ENCODE assay signal across 1 cellular context in genomic region chr19:38831142-38831605, GRCh38.
TF ChIP-seq lines count a peak whose summit lies in the region.

No MANE protein-coding gene starts in this region.

TF ChIP-seq in GM23338, 12 proteins besides CTCF, POLR2A, EP300 and RAD21 (continued from another document):
- TF ChIP-seq ZNF462 (CRISPR knock-in tag; IDR thresholded peaks at IDR 0.05) (no peak), POLR2AphosphoS5 (IDR thresholded peaks at IDR 0.05; ENCODE audit: low read depth) (no peak), REST (IDR thresholded peaks at IDR 0.05; ENCODE audit: unreplicated experiment) (no peak), EZH2phosphoT487 (IDR thresholded peaks at IDR 0.05; ENCODE audit: unreplicated experiment) (no peak)
